ENCODE assay signal across 27 cellular contexts in the genomic region with DNA sequence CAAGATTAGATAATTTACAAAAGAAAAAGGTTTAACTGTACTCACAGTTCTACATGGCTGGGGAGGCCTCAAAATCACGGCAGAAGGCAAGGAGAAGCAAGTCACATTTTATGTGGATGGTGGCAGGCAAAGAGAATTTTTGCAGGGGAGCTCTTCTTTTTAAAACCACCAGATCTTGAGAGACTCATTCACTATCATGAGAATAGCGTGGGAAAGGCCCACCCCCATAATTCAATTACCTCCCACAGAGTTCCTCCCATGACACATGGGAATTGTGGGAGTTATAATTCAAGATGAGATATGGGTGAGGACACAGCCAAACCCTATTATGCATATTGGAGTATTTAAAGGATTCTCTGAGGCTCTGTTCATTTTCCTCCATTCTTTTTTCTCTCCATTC.
"Had no signal": no experiment of that assay in that cellular context is flagged by ENCODE, and none has a peak within 500 bp of the region (broad histone marks: within the 10 kb centered on the region; RNA-seq: fewer than 3 reads in every experiment).

No MANE protein-coding gene starts in this region.

- H3K27ac Mint-ChIP-seq: stimulated activated effector memory CD8-positive, alpha-beta T cell treated with anti-CD3 and anti-CD28 coated beads, Interleukin-12 subunit alpha, Interleukin-12 subunit beta, amount 100 ng/mL, for 72 hours; stimulated activated memory B cell treated with anti-CD40 and anti-IgM and Interleukin-4, amounts not matched to agents 10 μg/mL and 1 μg/mL and 100 μg/mL, for 72 hours; stimulated activated naive B cell treated with anti-CD40 and anti-IgM and Interleukin-4, amounts not matched to agents 10 μg/mL and 1 μg/mL and 100 μg/mL, for 72 hours; stimulated activated naive CD8-positive, alpha-beta T cell treated with anti-CD3 and anti-CD28 coated beads, Interleukin-15, amount 100 ng/mL, for 72 hours; stimulated activated naive CD8-positive, alpha-beta T cell treated with anti-CD3 and anti-CD28 coated beads, Interleukin-15, Interleukin-2, amounts not matched to agents 100 ng/mL and 50 ng/mL, for 24 hours; type B pancreatic cell had no signal

- H3K27me3 ChIP-seq: stomach, suprapubic skin, testis, thyroid gland, tibial artery, tibial nerve, transverse colon, upper lobe of left lung, upper lobe of right lung, uterus, vagina had no signal

- H3K36me3 Mint-ChIP-seq: stimulated activated effector memory CD8-positive, alpha-beta T cell treated with anti-CD3 and anti-CD28 coated beads, Interleukin-12 subunit alpha, Interleukin-12 subunit beta, amount 100 ng/mL, for 72 hours; stimulated activated memory B cell treated with anti-CD40 and anti-IgM and Interleukin-4, amounts not matched to agents 10 μg/mL and 1 μg/mL and 100 μg/mL, for 72 hours; stimulated activated naive B cell treated with anti-CD40 and anti-IgM and Interleukin-4, amounts not matched to agents 10 μg/mL and 1 μg/mL and 100 μg/mL, for 72 hours; type B pancreatic cell had no signal

- H3K4me1 ChIP-seq: stomach, suprapubic skin, testis, thyroid gland, tibial artery, tibial nerve, transverse colon, upper lobe of left lung, upper lobe of right lung, uterus, vagina had no signal

- H3K4me3 Mint-ChIP-seq: stimulated activated effector memory CD8-positive, alpha-beta T cell treated with anti-CD3 and anti-CD28 coated beads, Interleukin-12 subunit alpha, Interleukin-12 subunit beta, amount 100 ng/mL, for 72 hours; stimulated activated memory B cell treated with anti-CD40 and anti-IgM and Interleukin-4, amounts not matched to agents 10 μg/mL and 1 μg/mL and 100 μg/mL, for 72 hours; stimulated activated naive B cell treated with anti-CD40 and anti-IgM and Interleukin-4, amounts not matched to agents 10 μg/mL and 1 μg/mL and 100 μg/mL, for 72 hours; stimulated activated naive CD8-positive, alpha-beta T cell treated with anti-CD3 and anti-CD28 coated beads, Interleukin-15, amount 100 ng/mL, for 72 hours; stimulated activated naive CD8-positive, alpha-beta T cell treated with anti-CD3 and anti-CD28 coated beads, Interleukin-15, Interleukin-2, amounts not matched to agents 100 ng/mL and 50 ng/mL, for 24 hours; type B pancreatic cell had no signal

- H3K27me3 Mint-ChIP-seq: stimulated activated memory B cell treated with anti-CD40 and anti-IgM and Interleukin-4, amounts not matched to agents 10 μg/mL and 1 μg/mL and 100 μg/mL, for 72 hours; stimulated activated naive B cell treated with anti-CD40 and anti-IgM and Interleukin-4, amounts not matched to agents 10 μg/mL and 1 μg/mL and 100 μg/mL, for 72 hours; stimulated activated naive CD8-positive, alpha-beta T cell treated with anti-CD3 and anti-CD28 coated beads, Interleukin-15, amount 100 ng/mL, for 72 hours; stimulated activated naive CD8-positive, alpha-beta T cell treated with anti-CD3 and anti-CD28 coated beads, Interleukin-15, Interleukin-2, amounts not matched to agents 100 ng/mL and 50 ng/mL, for 24 hours; type B pancreatic cell had no signal

- DNase-seq: stimulated activated CD4-positive, alpha-beta T cell treated with anti-CD3 and anti-CD28 coated beads, Interleukin-2, amount 100 ng/mL, for 48 hours; stimulated activated CD4-positive, alpha-beta T cell treated with anti-CD3 and anti-CD28 coated beads, Interleukin-4, amount 100 ng/mL, for 1 hour; stimulated activated CD4-positive, alpha-beta T cell treated with anti-CD3 and anti-CD28 coated beads, Interleukin-4, amount 100 ng/mL, for 24 hours; stimulated activated CD4-positive, alpha-beta T cell treated with anti-CD3 and anti-CD28 coated beads, Interleukin-4, amount 100 ng/mL, for 4 hours; stimulated activated CD8-positive, alpha-beta memory T cell treated with anti-CD3 and anti-CD28 coated beads, Interleukin-4, amount 100 ng/mL, for 48 hours; stimulated activated naive B cell treated with anti-CD40 and anti-IgM and Interleukin-4, amounts not matched to agents 10 μg/mL and 1 μg/mL and 100 μg/mL, for 72 hours; stimulated activated naive CD4-positive, alpha-beta T cell; stimulated activated naive CD8-positive, alpha-beta T cell treated with anti-CD3 and anti-CD28 coated beads, Interleukin-15, amount 100 ng/mL, for 72 hours; stimulated activated naive CD8-positive, alpha-beta T cell treated with anti-CD3 and anti-CD28 coated beads, Interleukin-15, Interleukin-2, amounts not matched to agents 100 U/mL and 50 U/mL, for 24 hours; stomach; substantia nigra; testis; thyroid gland; tibial artery; transverse colon; trophoblast cell; upper lobe of left lung; upper lobe of right lung; uterus had no signal

- H3K4me3 ChIP-seq: stomach, suprapubic skin, testis, thoracic aorta, thyroid gland, tibial artery, tibial nerve, transverse colon, upper lobe of left lung, upper lobe of right lung, uterus, vagina had no signal

- ATAC-seq: stimulated activated effector memory CD8-positive, alpha-beta T cell treated with anti-CD3 and anti-CD28 coated beads, Interleukin-12 subunit alpha, Interleukin-12 subunit beta, amount 100 ng/mL, for 72 hours; stimulated activated memory B cell treated with anti-CD40 and anti-IgM and Interleukin-4, amounts not matched to agents 10 μg/mL and 1 μg/mL and 100 μg/mL, for 72 hours; stimulated activated naive B cell treated with anti-CD40 and anti-IgM and Interleukin-4, amounts not matched to agents 10 μg/mL and 1 μg/mL and 100 μg/mL, for 72 hours; stimulated activated naive CD8-positive, alpha-beta T cell treated with anti-CD3 and anti-CD28 coated beads, Interleukin-15, amount 100 ng/mL, for 72 hours; stimulated activated naive CD8-positive, alpha-beta T cell treated with anti-CD3 and anti-CD28 coated beads, Interleukin-15, Interleukin-2, amounts not matched to agents 100 U/mL and 50 U/mL, for 24 hours; upper lobe of right lung had no signal

- H3K9me3 ChIP-seq: suprapubic skin, testis, thoracic aorta, thyroid gland, tibial artery, transverse colon, upper lobe of left lung, upper lobe of right lung, uterus, vagina had no signal

- H3K9me3 Mint-ChIP-seq: type B pancreatic cell had no signal

- H3K4me1 Mint-ChIP-seq: stimulated activated effector memory CD8-positive, alpha-beta T cell treated with anti-CD3 and anti-CD28 coated beads, Interleukin-12 subunit alpha, Interleukin-12 subunit beta, amount 100 ng/mL, for 72 hours; stimulated activated memory B cell treated with anti-CD40 and anti-IgM and Interleukin-4, amounts not matched to agents 10 μg/mL and 1 μg/mL and 100 μg/mL, for 72 hours; stimulated activated naive B cell treated with anti-CD40 and anti-IgM and Interleukin-4, amounts not matched to agents 10 μg/mL and 1 μg/mL and 100 μg/mL, for 72 hours; stimulated activated naive CD8-positive, alpha-beta T cell treated with anti-CD3 and anti-CD28 coated beads, Interleukin-15, amount 100 ng/mL, for 72 hours had no signal

- H3K36me3 ChIP-seq: stomach, suprapubic skin, thoracic aorta, thyroid gland, tibial artery, tibial nerve, transverse colon, upper lobe of left lung, upper lobe of right lung, uterus, vagina had no signal
